ENCODE assay signal across 17 cellular contexts in genomic region chr7:132084776-132085388, GRCh38.
DNase-seq lines count a peak whose midpoint lies in the region; ATAC-seq, FAIRE-seq and TF ChIP-seq lines count a peak whose summit lies in the region.
"Had no signal": no experiment of that assay in that cellular context is flagged by ENCODE, and none has a peak within 500 bp of the region (broad histone marks: within the 10 kb centered on the region; RNA-seq: fewer than 3 reads in every experiment).

No MANE protein-coding gene starts in this region.

- H3K23ac ChIP-seq in IMR-90 (ENCODE audit: low read depth, low read length), result no peak overlapping the region

- WGBS in IMR-90 (ENCODE audit: extremely low coverage in 2 of 2, insufficient read length in 1 of 2), 2 experiments, result 100% methylated on average over 1 of the region's 8 CpGs; no CpG with 5 or more reads in 1 of the 2 experiments
- WGBS in suprapubic skin, result 82% methylated on average over 8 of the region's 8 CpGs

- no peaks in the 10 kb centered on the region for H3K79me1 ChIP-seq in IMR-90 (ENCODE audit: low read depth in 1 of 2, low read length in 2 of 2)

- no peak overlapping the region for H3K56ac ChIP-seq in IMR-90 (ENCODE audit: extremely low read depth, insufficient read depth, low read length)

- H3K36me3 ChIP-seq in IMR-90 (ENCODE audit: control insufficient read depth, insufficient read depth, low read length), result no peaks in the 10 kb centered on the region
- no peaks in the 10 kb centered on the region for H3K36me3 ChIP-seq in suprapubic skin

- in situ Hi-C loops in ACHN (cut with HindIII; ENCODE audit: low pct_ligation_motif_present, low pct_unique_long_range_greater_than_20kb, low sequenced_read_pairs), result no loop called here
- in situ Hi-C loops in IMR-90 (cut with MboI; ENCODE audit: low sequenced_read_pairs), result no loop called here

- no peaks in the 10 kb centered on the region for H3K9me1 ChIP-seq in IMR-90 (ENCODE audit: insufficient read depth, low read length)

- H4K91ac ChIP-seq in IMR-90 (ENCODE audit: insufficient read depth, low read depth, low read length), result no peak overlapping the region

- no peak overlapping the region for H3K18ac ChIP-seq in IMR-90 (ENCODE audit: low read depth, low read length)

- H2BK120ac ChIP-seq in IMR-90 (ENCODE audit: low read depth, low read length), result no peak overlapping the region

- no peak overlapping the region for H2BK5ac ChIP-seq in IMR-90 (ENCODE audit: low read depth, low read length, poor library complexity, severe bottlenecking)

- ATAC-seq in IMR-90 (ENCODE audit: low read depth) (peak; percentile 17; the same call in 1 of the 2 replicates), HG03521 (IDR thresholded peaks at IDR 0.05; ENCODE audit: unreplicated experiment) (no peak)
- ATAC-seq: activated naive CD4-positive, alpha-beta T cell treated with anti-CD3 and anti-CD28 coated beads, Interleukin-2, amount 50 U/mL, for 72 hours; naive thymus-derived CD4-positive, alpha-beta T cell; stimulated activated naive CD8-positive, alpha-beta T cell treated with anti-CD3 and anti-CD28 coated beads, Interleukin-15, Interleukin-2, amounts not matched to agents 100 U/mL and 50 U/mL, for 24 hours had no signal

- H3K14ac ChIP-seq in IMR-90 (replicated peaks; ENCODE audit: low read depth, low read length), result no peak overlapping the region

- H3K4me3 ChIP-seq in IMR-90 (ENCODE audit: insufficient read depth, low read depth, low read length) (no peak overlapping the region), suprapubic skin (no peak overlapping the region)

- dilution Hi-C loops in IMR-90 (cut with HindIII; ENCODE audit: low sequenced_read_pairs, unreplicated experiment), result no loop called here

- no peak overlapping the region for H2AK5ac ChIP-seq in IMR-90 (ENCODE audit: low read depth, low read length)

- no peak overlapping the region for H3K4me3 Mint-ChIP-seq in activated naive CD4-positive, alpha-beta T cell treated with anti-CD3 and anti-CD28 coated beads for 36 hours
- H3K4me3 Mint-ChIP-seq: naive thymus-derived CD4-positive, alpha-beta T cell had no signal

- TF ChIP-seq POLR2A in IMR-90 (IDR thresholded peaks at IDR 0.05; ENCODE audit: low read depth, low read length), result no peak
- TF ChIP-seq POLR2A in GM12891 (IDR thresholded peaks at IDR 0.05; ENCODE audit: low read depth, low read length), result no peak
- TF ChIP-seq POLR2A in suprapubic skin (IDR thresholded peaks at IDR 0.05), result no peak

- CTCF ChIA-PET in IMR-90 (lab: Yijun Ruan, JAX), result no interaction called here
- CTCF ChIA-PET in activated naive CD4-positive, alpha-beta T cell treated with anti-CD3 and anti-CD28 coated beads for 36 hours (lab: Charles Lee), result no interaction called here

- H3K27ac ChIP-seq in IMR-90 (ENCODE audit: insufficient read depth, low read length) (no peak overlapping the region), suprapubic skin (no peak overlapping the region)

- FAIRE-seq in GM12891 (lab: Jason Lieb, UNC), result no peak
- FAIRE-seq: GM19239 had no signal

- H3K4me2 ChIP-seq in IMR-90 (ENCODE audit: low read depth, low read length), result no peak overlapping the region

- no peak overlapping the region for H2BK15ac ChIP-seq in IMR-90 (ENCODE audit: low read depth, low read length)

- H4K20me1 ChIP-seq in IMR-90 (ENCODE audit: insufficient read depth, low read length), result no peaks in the 10 kb centered on the region

- no peak overlapping the region for H4K8ac ChIP-seq in IMR-90 (ENCODE audit: low read depth in 2 of 2, low read length in 2 of 2)

- no peak overlapping the region for H3K9ac ChIP-seq in IMR-90 (ENCODE audit: low read depth, low read length)

- H3K27me3 Mint-ChIP-seq in activated naive CD4-positive, alpha-beta T cell treated with anti-CD3 and anti-CD28 coated beads for 36 hours (ENCODE audit: low read depth), result peaks cover 16% of the 10 kb centered on the region

- H3K36me3 Mint-ChIP-seq in activated naive CD4-positive, alpha-beta T cell treated with anti-CD3 and anti-CD28 coated beads for 36 hours (ENCODE audit: low read depth), result no peaks in the 10 kb centered on the region
- H3K36me3 Mint-ChIP-seq: activated naive CD4-positive, alpha-beta T cell treated with anti-CD3 and anti-CD28 coated beads, Interleukin-2, amount 50 U/mL, for 72 hours; naive thymus-derived CD4-positive, alpha-beta T cell had no signal

- intact Hi-C loops in IMR-90 (cut with micrococcal nuclease), result no loop called here
- intact Hi-C loops in activated naive CD4-positive, alpha-beta T cell treated with anti-CD3 and anti-CD28 coated beads for 36 hours (cut with micrococcal nuclease), result no loop called here

- no peak overlapping the region for H2AFZ ChIP-seq in IMR-90 (replicated peaks; ENCODE audit: low read length, poor library complexity)

- H3K27me3 ChIP-seq in IMR-90 (ENCODE audit: control insufficient read depth, insufficient read depth, low read length) (peaks cover 22% of the 10 kb centered on the region), suprapubic skin (no peaks in the 10 kb centered on the region)

- H3K4me1 ChIP-seq in IMR-90 (ENCODE audit: control insufficient read depth, insufficient read depth, low read length) (no peaks in the 10 kb centered on the region), suprapubic skin (peaks cover 12% of the 10 kb centered on the region)

- DNase-seq in ACHN, result peak; percentile 75
- DNase-seq in IMR-90, result peak; percentile 11
- peak; percentile 61 for DNase-seq in SW480 (ENCODE audit: low spot score)
- DNase-seq in kidney tubule cell (ENCODE audit: low spot score), result peak; percentile 33
- no peak for DNase-seq in activated naive CD4-positive, alpha-beta T cell treated with anti-CD3 and anti-CD28 coated beads for 36 hours
- no peak for DNase-seq in GM12891 (ENCODE audit: insufficient read length, low spot score)
- DNase-seq in suprapubic skin (ENCODE audit: low spot score in 2 of 2), result no peak
- DNase-seq: activated CD4-positive, alpha-beta T cell treated with anti-CD3 and anti-CD28 coated beads, Interleukin-2, amount 50 U/mL, for 1 hour; activated T-cell treated with anti-CD3 and anti-CD28 coated beads, Interleukin-2, amount 50 U/mL, for 1 hour; naive thymus-derived CD4-positive, alpha-beta T cell; NCI-H1105 treated with DMSO at 0.1 percent for 48 hours; NCI-H2171 treated with DMSO at 0.1 percent for 48 hours; stimulated activated CD4-positive, alpha-beta T cell treated with anti-CD3 and anti-CD28 coated beads, Interleukin-12 subunit alpha, Interleukin-12 subunit beta, amount 100 ng/mL, for 4 hours; stimulated activated naive CD8-positive, alpha-beta T cell treated with anti-CD3 and anti-CD28 coated beads, Interleukin-15, Interleukin-2, amounts not matched to agents 100 U/mL and 50 U/mL, for 24 hours had no signal

- no peaks in the 10 kb centered on the region for H3K4me1 Mint-ChIP-seq in activated naive CD4-positive, alpha-beta T cell treated with anti-CD3 and anti-CD28 coated beads for 36 hours (ENCODE audit: low read depth)
- H3K4me1 Mint-ChIP-seq: naive thymus-derived CD4-positive, alpha-beta T cell had no signal

- no peak for TF ChIP-seq CTCF in IMR-90 (conservative IDR thresholded peaks at IDR 0.05; ENCODE audit: low read depth, low read length)
- TF ChIP-seq CTCF in suprapubic skin (IDR thresholded peaks at IDR 0.05), result no peak

- no peaks in the 10 kb centered on the region for H3K9me3 Mint-ChIP-seq in activated naive CD4-positive, alpha-beta T cell treated with anti-CD3 and anti-CD28 coated beads for 36 hours
- H3K9me3 Mint-ChIP-seq: activated naive CD4-positive, alpha-beta T cell treated with anti-CD3 and anti-CD28 coated beads, Interleukin-2, amount 50 U/mL, for 72 hours had no signal

- H2AK9ac ChIP-seq in IMR-90 (replicated peaks; ENCODE audit: low read depth, low read length, poor library complexity), result no peak overlapping the region

- no peak overlapping the region for H3K4ac ChIP-seq in IMR-90 (ENCODE audit: low read depth, low read length)

- no peak overlapping the region for H4K5ac ChIP-seq in IMR-90 (ENCODE audit: low read depth, low read length)

- no peaks in the 10 kb centered on the region for H3K9me3 ChIP-seq in IMR-90 (ENCODE audit: control insufficient read depth, insufficient read depth, low read length)
- no peaks in the 10 kb centered on the region for H3K9me3 ChIP-seq in suprapubic skin

- no peak overlapping the region for H3K27ac Mint-ChIP-seq in activated naive CD4-positive, alpha-beta T cell treated with anti-CD3 and anti-CD28 coated beads for 36 hours
- H3K27ac Mint-ChIP-seq: activated naive CD4-positive, alpha-beta T cell treated with anti-CD3 and anti-CD28 coated beads, Interleukin-2, amount 50 U/mL, for 72 hours; naive thymus-derived CD4-positive, alpha-beta T cell had no signal

- POLR2A ChIA-PET in IMR-90 (lab: Charles Lee; ENCODE audit: unreplicated experiment), result no interaction called here

- TF ChIP-seq RAD21 in IMR-90 (IDR thresholded peaks at IDR 0.05; ENCODE audit: low read length), result no peak

- BruUV-seq in IMR-90 (replicated peaks; lab: Mats Ljungman, UMichigan), result no TSS peak

- TF ChIP-seq EP300 in suprapubic skin (IDR thresholded peaks at IDR 0.05), result no peak

- no peak overlapping the region for H2BK20ac ChIP-seq in IMR-90 (ENCODE audit: low read depth, low read length)

TF ChIP-seq in IMR-90, 13 proteins besides CTCF, POLR2A, EP300 and RAD21 (continues in another document):
- TF ChIP-seq FOS (IDR thresholded peaks at IDR 0.05; ENCODE audit: low read depth, low read length) (no peak), ELK1 (IDR thresholded peaks at IDR 0.05; ENCODE audit: borderline replicate concordance, low read depth, low read length) (no peak), NFE2L2 (IDR thresholded peaks at IDR 0.05; ENCODE audit: low read depth, low read length) (no peak)

TF ChIP-seq in GM12891, 5 proteins besides CTCF, POLR2A, EP300 and RAD21:
- TF ChIP-seq SPI1 (IDR thresholded peaks at IDR 0.05; ENCODE audit: low read depth, low read length) (no peak), TAF1 (IDR thresholded peaks at IDR 0.05; ENCODE audit: low read depth, low read length) (no peak), POU2F2 (IDR thresholded peaks at IDR 0.05; ENCODE audit: low read depth, low read length) (no peak), PAX5 (IDR thresholded peaks at IDR 0.05; ENCODE audit: insufficient read depth, low read length, severe bottlenecking) (no peak), POLR2AphosphoS5 (IDR thresholded peaks at IDR 0.05; ENCODE audit: low read depth, low read length) (no peak)

Comparison
In these comparisons a context has a peak if more than half of its experiments do, and no peak if none do; other contexts are left out.
1. DNase-seq: peak in ACHN (single experiment), IMR-90 (single experiment), SW480 (single experiment) and kidney tubule cell (single experiment); none in activated naive CD4-positive, alpha-beta T cell treated with anti-CD3 and anti-CD28 coated beads for 36 hours (single experiment), GM12891 (single experiment) and suprapubic skin (0 of 2).